8 cellular contexts compared by ENCODE assay signal in the genomic region with DNA sequence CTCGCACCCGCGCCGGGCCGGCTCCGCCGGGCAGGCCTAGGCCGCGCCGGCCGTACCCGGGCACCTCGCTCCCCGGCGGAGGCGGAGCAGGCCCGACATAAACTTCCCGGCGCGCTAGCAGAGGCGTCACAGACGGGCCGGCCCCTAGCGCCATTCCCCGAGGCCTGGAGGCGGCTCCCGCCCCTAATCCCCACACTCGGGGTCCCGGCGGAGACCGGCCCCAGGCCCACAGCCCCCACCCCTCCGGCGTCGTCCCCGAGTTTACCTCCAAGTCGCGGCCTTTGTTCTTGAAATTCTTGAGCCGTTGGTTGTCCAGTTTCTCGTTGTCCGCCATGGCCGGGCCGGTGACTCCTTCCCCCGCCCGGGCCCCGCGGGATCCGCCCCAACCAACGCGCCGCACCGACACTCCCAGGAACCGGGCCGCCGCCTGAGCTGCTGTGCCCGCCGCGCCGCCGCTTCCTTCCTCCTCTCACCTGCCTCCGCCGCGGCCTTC. TPM values are rescaled to one million over a fixed set of nuclear protein-coding genes. Genes with fewer than 3 reads are reported as not detected.
DNase-seq lines count a peak whose midpoint lies in the region; ATAC-seq and TF ChIP-seq lines count a peak whose summit lies in the region.

No MANE protein-coding gene starts in this region.

- H3K23ac ChIP-seq in mesendoderm (ENCODE audit: low read length): no peak overlapping the region

- WGBS in mesendoderm (ENCODE audit: extremely low coverage, insufficient coverage, low lambda C conversion rate): no CpG with 5 or more reads among the region's 62 CpGs

- H3K36me3 Mint-ChIP-seq in stimulated activated effector memory CD8-positive, alpha-beta T cell treated with anti-CD3 and anti-CD28 coated beads, Interleukin-12 subunit alpha, Interleukin-12 subunit beta, amount 100 ng/mL, for 72 hours: peaks cover 48% of the 10 kb centered on the region

- CTCF ChIA-PET in HEK293T (lab: Yijun Ruan, JAX): no interaction called here

- H2BK5ac ChIP-seq in mesendoderm (ENCODE audit: low read length): no peak overlapping the region

- no peaks in the 10 kb centered on the region for H3K9me2 ChIP-seq in MM.1S (replicated peaks; ENCODE audit: insufficient read depth, low read length)

- peak overlapping the region; percentile 87 for H3K56ac ChIP-seq in mesendoderm (ENCODE audit: low read length)

- H4K20me1 ChIP-seq in MM.1S (ENCODE audit: insufficient read depth, low read length): peaks cover 35% of the 10 kb centered on the region

- ATAC-seq in stimulated activated effector memory CD8-positive, alpha-beta T cell treated with anti-CD3 and anti-CD28 coated beads, Interleukin-12 subunit alpha, Interleukin-12 subunit beta, amount 100 ng/mL, for 72 hours: peak; percentile 73

- peak overlapping the region; percentile 83 for H3K4ac ChIP-seq in mesendoderm (ENCODE audit: low read depth, low read length)

- H3K27ac ChIP-seq in MM.1S (ENCODE audit: low read length) (peak overlapping the region; percentile 85), mesendoderm (ENCODE audit: low read depth, low read length) (peak overlapping the region; percentile 86)

- H3K4me2 ChIP-seq in MM.1S (ENCODE audit: low read depth, low read length) (no peak overlapping the region), mesendoderm (ENCODE audit: low read length) (no peak overlapping the region)

- peak overlapping the region; percentile 96 for H3K4me3 Mint-ChIP-seq in stimulated activated effector memory CD8-positive, alpha-beta T cell treated with anti-CD3 and anti-CD28 coated beads, Interleukin-12 subunit alpha, Interleukin-12 subunit beta, amount 100 ng/mL, for 72 hours

- H3F3A ChIP-seq in MM.1S (ENCODE audit: insufficient read depth, low read length): peaks cover 14% of the 10 kb centered on the region; the same call in 1 of the 2 replicates

- H3K18ac ChIP-seq in mesendoderm (ENCODE audit: low read length): peak overlapping the region; percentile 85

- no peaks in the 10 kb centered on the region for H3K27me3 ChIP-seq in MM.1S (replicated peaks; ENCODE audit: insufficient read depth, low read length)
- no peaks in the 10 kb centered on the region for H3K27me3 ChIP-seq in mesendoderm (ENCODE audit: insufficient read depth, low read length, poor library complexity)

- peak; percentile 50 for DNase-seq in NCI-H1694 treated with DMSO at 0.1 percent for 48 hours (lab: John Stamatoyannopoulos, UW)
- DNase-seq in NCI-H1694 (lab: John Stamatoyannopoulos, UW): no peak
- peak; percentile 42 for DNase-seq in HEK293T (ENCODE audit: extremely low spot score)
- DNase-seq in MM.1S: peak; percentile 75
- peak; percentile 69 for DNase-seq in activated CD4-positive, alpha-beta T cell treated with anti-CD3 and anti-CD28 coated beads for 48 hours
- peak; percentile 54 for DNase-seq in effector CD8-positive, alpha-beta T cell (lab: John Stamatoyannopoulos, UW)
- DNase-seq in mesendoderm: peak; percentile 72
- DNase-seq in stimulated activated effector memory CD8-positive, alpha-beta T cell treated with anti-CD3 and anti-CD28 coated beads, Interleukin-12 subunit alpha, Interleukin-12 subunit beta, amount 100 ng/mL, for 72 hours (ENCODE audit: low spot score in 2 of 2): no peak

- no peaks in the 10 kb centered on the region for H3K9me3 Mint-ChIP-seq in stimulated activated effector memory CD8-positive, alpha-beta T cell treated with anti-CD3 and anti-CD28 coated beads, Interleukin-12 subunit alpha, Interleukin-12 subunit beta, amount 100 ng/mL, for 72 hours

- no peak overlapping the region for H4K5ac ChIP-seq in mesendoderm (ENCODE audit: low read length)

- POLR2A ChIA-PET in HEK293T (lab: Yijun Ruan, JAX): interaction anchor here (1.2 kb wide), 1 partner anchor 10 kb away, joined by 4 read pairs; no protein-coding TSS in a partner anchor

- H3K79me2 ChIP-seq in MM.1S (ENCODE audit: low read length): peaks cover 54% of the 10 kb centered on the region
- peaks cover 33% of the 10 kb centered on the region for H3K79me2 ChIP-seq in mesendoderm (ENCODE audit: control insufficient read depth, insufficient read depth, low read length)

- peaks cover 12% of the 10 kb centered on the region for H3K4me1 ChIP-seq in MM.1S (ENCODE audit: low read length)
- no peaks in the 10 kb centered on the region for H3K4me1 ChIP-seq in mesendoderm (ENCODE audit: control insufficient read depth, low read depth, low read length)

- H3K79me1 ChIP-seq in mesendoderm (ENCODE audit: low read length): no peaks in the 10 kb centered on the region

- peaks cover 64% of the 10 kb centered on the region for H3K4me1 Mint-ChIP-seq in stimulated activated effector memory CD8-positive, alpha-beta T cell treated with anti-CD3 and anti-CD28 coated beads, Interleukin-12 subunit alpha, Interleukin-12 subunit beta, amount 100 ng/mL, for 72 hours

- H2AK5ac ChIP-seq in mesendoderm (ENCODE audit: low read length): no peak overlapping the region

- no peaks in the 10 kb centered on the region for H3K9me3 ChIP-seq in MM.1S (replicated peaks; ENCODE audit: insufficient read depth, low read length)

- no peak overlapping the region for H2BK15ac ChIP-seq in mesendoderm (replicated peaks; ENCODE audit: low read depth)

- peak overlapping the region; percentile 99 for H3K27ac Mint-ChIP-seq in stimulated activated effector memory CD8-positive, alpha-beta T cell treated with anti-CD3 and anti-CD28 coated beads, Interleukin-12 subunit alpha, Interleukin-12 subunit beta, amount 100 ng/mL, for 72 hours

- peak overlapping the region; percentile 86 for H3K9ac ChIP-seq in MM.1S (ENCODE audit: low read length)
- peak overlapping the region; percentile 81 for H3K9ac ChIP-seq in mesendoderm (ENCODE audit: low read length)

- H2AFZ ChIP-seq in MM.1S (ENCODE audit: low read length): peak overlapping the region; percentile 50; the same call in 1 of the 2 replicates

- TF ChIP-seq CTCF in MM.1S (IDR thresholded peaks at IDR 0.05; ENCODE audit: low read length): no peak

- no peaks in the 10 kb centered on the region for H3K36me3 ChIP-seq in MM.1S (replicated peaks; ENCODE audit: insufficient read depth, low read length)
- no peaks in the 10 kb centered on the region for H3K36me3 ChIP-seq in mesendoderm (ENCODE audit: control insufficient read depth, insufficient read depth, low read length)

- peak overlapping the region; percentile 13 for H2BK120ac ChIP-seq in mesendoderm (ENCODE audit: low read depth, low read length)

- peak overlapping the region; percentile 77 for H3K4me3 ChIP-seq in MM.1S (ENCODE audit: low read length)
- H3K4me3 ChIP-seq in mesendoderm (ENCODE audit: low read length): peak overlapping the region; percentile 75

- no peak overlapping the region for H4K8ac ChIP-seq in mesendoderm (ENCODE audit: low read depth, low read length)

TF ChIP-seq in HEK293T, 16 proteins besides CTCF, POLR2A, EP300 and RAD21:
- TF ChIP-seq ARNT (IDR thresholded peaks at IDR 0.05) (no peak), FOXM1 (IDR thresholded peaks at IDR 0.05; ENCODE audit: borderline replicate concordance) (no peak), HDGF (IDR thresholded peaks at IDR 0.05; ENCODE audit: borderline replicate concordance) (no peak), BHLHE40 (IDR thresholded peaks at IDR 0.05; ENCODE audit: borderline replicate concordance) (no peak)
TF ChIP-seq in HEK293T: peak in this region for 0.

RNA-seq across cellular contexts. Expression of a gene that starts 0.4 kb away (rescaled TPM):
- 38.4 TPM for polyA plus RNA-seq in mesendoderm (2013, experiment 1 of 2)
- polyA plus RNA-seq in mesendoderm (2013, experiment 2 of 2): 37.6 TPM

Comparison
In these comparisons a context has a peak if more than half of its experiments do, and no peak if none do; other contexts are left out.
1. DNase-seq: peak in NCI-H1694 treated with DMSO at 0.1 percent for 48 hours (single experiment), HEK293T (single experiment), MM.1S (single experiment), activated CD4-positive, alpha-beta T cell treated with anti-CD3 and anti-CD28 coated beads for 48 hours (single experiment), effector CD8-positive, alpha-beta T cell (single experiment) and mesendoderm (single experiment); none in NCI-H1694 (single experiment) and stimulated activated effector memory CD8-positive, alpha-beta T cell treated with anti-CD3 and anti-CD28 coated beads, Interleukin-12 subunit alpha, Interleukin-12 subunit beta, amount 100 ng/mL, for 72 hours (0 of 2).